Comparison of ENCODE assay signal across 8 cellular contexts in genomic region chr7:27740449-27741086, GRCh38. TPM values are rescaled to one million over a fixed set of nuclear protein-coding genes. Genes with fewer than 3 reads are reported as not detected.
DNase-seq lines count a peak whose midpoint lies in the region; ATAC-seq, FAIRE-seq and TF ChIP-seq lines count a peak whose summit lies in the region.

No MANE protein-coding gene starts in this region.

- TF ChIP-seq CTCF in AG09309 (IDR thresholded peaks at IDR 0.05; ENCODE audit: control insufficient read depth, insufficient read depth, low read depth, low read length, missing control alignments) (no peak), kidney (IDR thresholded peaks at IDR 0.05; ENCODE audit: borderline replicate concordance, extremely low read depth, insufficient read depth) (no peak)

- peak overlapping the region; percentile 96 to 99 for H3K9ac ChIP-seq in kidney (ENCODE audit: low read length in 2 of 2)

- FAIRE-seq in kidney (lab: Jason Lieb, UNC) = no peak

- H3K4me1 ChIP-seq in kidney (ENCODE audit: control insufficient read depth in 1 of 2, insufficient read depth in 1 of 2, low read depth in 1 of 2, low read length in 2 of 2) = peaks cover 8 to 13% of the 10 kb centered on the region in 2 donors

- intact Hi-C loops in kidney (cut with DNase I) = no loop called here

- no peaks in the 10 kb centered on the region for H3K36me3 ChIP-seq in kidney (ENCODE audit: control insufficient read depth in 1 of 2, insufficient read depth in 2 of 2, low read length in 2 of 2)

- DNase-seq in AG09309 (ENCODE audit: low read depth) = no peak
- DNase-seq in NCI-H2227 treated with DMSO at 0.1 percent for 48 hours (lab: John Stamatoyannopoulos, UW) = peak; percentile 22
- peak; percentile 88 for DNase-seq in activated CD4-positive, CD25-positive, alpha-beta regulatory T cell treated with anti-CD3 and anti-CD28 coated beads, Interleukin-2, amount 50 U/mL, for 72 hours
- DNase-seq in cerebellar cortex (ENCODE audit: low spot score) = peak; percentile 73
- DNase-seq in kidney = peak; percentile 96
- DNase-seq in stimulated activated CD4-positive, alpha-beta T cell treated with anti-CD3 and anti-CD28 coated beads, Interleukin-15, amount 100 ng/mL, for 48 hours (ENCODE audit: low read depth in 2 of 2) = peak; percentile 74 to 84

- H3K9me3 ChIP-seq in kidney (ENCODE audit: control insufficient read depth in 1 of 2, low read length in 2 of 2) = no peaks in the 10 kb centered on the region

- ATAC-seq in GM19025 (IDR thresholded peaks at IDR 0.05; ENCODE audit: low read depth, unreplicated experiment) = peak; percentile 64
- peak; percentile 74 for ATAC-seq in HG03196 (IDR thresholded peaks at IDR 0.05; ENCODE audit: unreplicated experiment)

- peak overlapping the region; percentile 100 for H3K4me3 ChIP-seq in AG09309 (ENCODE audit: control insufficient read depth, low read depth, low read length)
- peak overlapping the region; percentile 92 to 96 for H3K4me3 ChIP-seq in kidney (ENCODE audit: low read length in 2 of 2)

- peak overlapping the region; percentile 97 to 99 for H3K27ac ChIP-seq in kidney (ENCODE audit: low read depth in 2 of 2, low read length in 2 of 2)

RNA-seq across cellular contexts. Expression of gene TAX1BP1, which starts 0.6 kb away (rescaled TPM):
- total RNA-seq in kidney = 113 TPM
- polyA plus RNA-seq in kidney (ENCODE audit: insufficient read depth, low read depth, low replicate concordance) = 88.4 TPM
